In genomic region chr20:58078741-58079522, GRCh38 we compare ENCODE assay signal across 15 cellular contexts.
DNase-seq lines count a peak whose midpoint lies in the region; TF ChIP-seq lines count a peak whose summit lies in the region.
"Had no signal": no experiment of that assay in that cellular context is flagged by ENCODE, and none has a peak within 500 bp of the region (broad histone marks: within the 10 kb centered on the region; RNA-seq: fewer than 3 reads in every experiment).

No MANE protein-coding gene starts in this region.

- H3K27me3 ChIP-seq in SJCRH30 (no peaks in the 10 kb centered on the region), BE2C (no peaks in the 10 kb centered on the region)
- H3K27me3 ChIP-seq: BLaER1 treated with 17β-estradiol and CSF1 and Interleukin-3, amounts not matched to agents 10 nM and 100 nM; tibial nerve had no signal

- H3K4me3 ChIP-seq in SJCRH30 (no peak overlapping the region), BE2C (ENCODE audit: low read depth, low read length) (no peak overlapping the region)
- H3K4me3 ChIP-seq: BLaER1 treated with 17β-estradiol and CSF1 and Interleukin-3, amounts not matched to agents 10 nM and 100 nM; HAP-1; tibial nerve had no signal

- H3K36me3 ChIP-seq in SJCRH30 = no peaks in the 10 kb centered on the region; the same call in 1 of the 2 replicates
- no peaks in the 10 kb centered on the region for H3K36me3 ChIP-seq in BE2C
- H3K36me3 ChIP-seq: BLaER1 treated with 17β-estradiol and CSF1 and Interleukin-3, amounts not matched to agents 10 nM and 100 nM; HAP-1; tibial nerve had no signal

- peak overlapping the region; percentile 56 for H3K27ac ChIP-seq in C4-2B
- no peak overlapping the region for H3K27ac ChIP-seq in SJCRH30
- H3K27ac ChIP-seq: BLaER1 treated with 17β-estradiol and CSF1 and Interleukin-3, amounts not matched to agents 10 nM and 100 nM; foreskin keratinocyte had no signal

- peak; percentile 50 to 71 for DNase-seq in SJCRH30
- peak; percentile 38 for DNase-seq in epidermal melanocyte (ENCODE audit: insufficient read length, low spot score)
- DNase-seq in myocyte (ENCODE audit: low read depth) = peak; percentile 68
- DNase-seq in activated CD4-positive, alpha-beta T cell treated with anti-CD3 and anti-CD28 coated beads for 4 hours = no peak
- DNase-seq in erythroblast (lab: John Stamatoyannopoulos, UW) = no peak
- DNase-seq in activated CD4-positive, alpha-beta T cell treated with anti-CD3 and anti-CD28 coated beads, Interleukin-2, amount 50 U/mL, for 1 hour = no peak
- DNase-seq in BE2C = no peak
- DNase-seq: activated T-cell treated with anti-CD3 and anti-CD28 coated beads, Interleukin-2, amount 50 U/mL, for 1 hour; KG1; NCI-H2029 had no signal

- no peak for TF ChIP-seq CTCF in C4-2B (conservative IDR thresholded peaks at IDR 0.05)
- no peak for TF ChIP-seq CTCF in BE2C (IDR thresholded peaks at IDR 0.05; ENCODE audit: low read depth, low read length)

- H3K9me3 ChIP-seq in SJCRH30 (replicated peaks) (peaks cover 11% of the 10 kb centered on the region), BE2C (no peaks in the 10 kb centered on the region)
- H3K9me3 ChIP-seq: HAP-1, tibial nerve had no signal

- peaks cover 25% of the 10 kb centered on the region for H3K4me1 ChIP-seq in SJCRH30
- H3K4me1 ChIP-seq in BE2C = peaks cover 13% of the 10 kb centered on the region
- H3K4me1 ChIP-seq: HAP-1 had no signal

- TF ChIP-seq POLR2A in erythroblast (IDR thresholded peaks at IDR 0.05; ENCODE audit: low read length) = no peak

Comparison
In these comparisons a context has a peak if more than half of its experiments do, and no peak if none do; other contexts are left out.
1. DNase-seq: peak in SJCRH30 (2 of 2), epidermal melanocyte (single experiment) and myocyte (single experiment); none in activated CD4-positive, alpha-beta T cell treated with anti-CD3 and anti-CD28 coated beads for 4 hours (0 of 2), erythroblast (0 of 2), activated CD4-positive, alpha-beta T cell treated with anti-CD3 and anti-CD28 coated beads, Interleukin-2, amount 50 U/mL, for 1 hour (single experiment) and BE2C (single experiment).